Comparison of ENCODE assay signal across 13 cellular contexts in the genomic region with DNA sequence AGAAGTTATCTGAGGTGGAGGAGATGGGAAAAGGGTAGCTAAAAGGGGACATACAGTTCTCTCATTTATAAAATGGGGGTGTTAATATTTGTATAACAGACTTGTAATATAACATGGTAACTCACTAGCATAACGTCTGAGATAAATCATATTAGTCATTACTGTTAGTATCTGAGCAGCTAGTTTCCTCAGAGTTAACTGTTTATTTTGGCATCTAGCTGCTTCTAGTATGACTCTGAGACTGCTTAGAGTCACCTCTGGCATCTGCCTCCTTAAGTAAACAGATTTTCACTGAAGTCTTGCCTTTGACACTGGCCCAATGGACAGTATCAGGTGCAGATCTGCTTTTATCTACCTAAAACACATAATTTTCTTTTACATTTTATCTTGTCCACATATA. TPM values are rescaled to one million over a fixed set of nuclear protein-coding genes. Genes with fewer than 3 reads are reported as not detected.
DNase-seq lines count a peak whose midpoint lies in the region; ATAC-seq, FAIRE-seq and TF ChIP-seq lines count a peak whose summit lies in the region.
"Had no signal": no experiment of that assay in that cellular context is flagged by ENCODE, and none has a peak within 500 bp of the region (broad histone marks: within the 10 kb centered on the region; RNA-seq: fewer than 3 reads in every experiment).

No MANE protein-coding gene starts in this region.

- H3K9me3 ChIP-seq in Panc1 (ENCODE audit: control insufficient read depth, insufficient read depth, low read depth, low read length) (no peaks in the 10 kb centered on the region), pancreas (no peaks in the 10 kb centered on the region), HAP-1 (no peaks in the 10 kb centered on the region)

- BruUV-seq in Panc1 (replicated peaks; lab: Mats Ljungman, UMichigan), result no TSS peak

- no peaks in the 10 kb centered on the region for H3K36me3 ChIP-seq in Panc1 (ENCODE audit: control insufficient read depth, insufficient read depth, low read length)
- peaks cover 0 to under 1% (median 0%) of the 10 kb centered on the region in 3 donors for H3K36me3 ChIP-seq in pancreas
- H3K36me3 ChIP-seq in HAP-1 (replicated peaks), result peaks cover 11% of the 10 kb centered on the region

- WGBS in pancreas, 2 donors, result 12 to 19% methylated on average over 1 of the region's 1 CpG

- DNase-seq in ELR (ENCODE audit: low read depth) (peak; percentile 76), Panc1 (ENCODE audit: low read depth, low spot score) (peak; percentile 67), epithelial cell of proximal tubule (ENCODE audit: low read depth) (peak; percentile 18), pancreas (no peak), HAP-1 (ENCODE audit: low spot score in 2 of 2) (no peak), SKM-1 (lab: John Stamatoyannopoulos, UW; ENCODE audit: unreplicated experiment) (no peak), caudate nucleus (lab: John Stamatoyannopoulos, UW) (no peak)
- DNase-seq: activated naive CD4-positive, alpha-beta T cell treated with anti-CD3 and anti-CD28 coated beads, Interleukin-2, amount 50 U/mL, for 16 hours; H9; Karpas-422 had no signal

- H3K4me1 ChIP-seq in Panc1 (ENCODE audit: control insufficient read depth, insufficient read depth, low read length) (no peaks in the 10 kb centered on the region; the same call in 1 of the 2 replicates), pancreas (no peaks in the 10 kb centered on the region), HAP-1 (no peaks in the 10 kb centered on the region)

- FAIRE-seq in pancreas (lab: Jason Lieb, UNC), result no peak
- FAIRE-seq: GM12878, GM19239 had no signal

- intact Hi-C loops in Panc1 (cut with micrococcal nuclease; ENCODE audit: unreplicated experiment) (no loop called here), pancreas (cut with DNase I) (no loop called here)

- ATAC-seq in Panc1 (peak; percentile 94), pancreas (peak in 3 of 4 donors; percentile 25 to 59 (median 56)), HG03432 (IDR thresholded peaks at IDR 0.05; ENCODE audit: unreplicated experiment) (no peak)
- ATAC-seq: GM12878 had no signal

- CTCF ChIA-PET in Panc1 (lab: Charles Lee), result no interaction called here

- H3K27me3 ChIP-seq in Panc1 (ENCODE audit: control insufficient read depth, insufficient read depth, low read length), result no peaks in the 10 kb centered on the region
- H3K27me3 ChIP-seq in pancreas, result no peaks in the 10 kb centered on the region
- H3K27me3 ChIP-seq in HAP-1 (ENCODE audit: low read depth), result no peaks in the 10 kb centered on the region

- in situ Hi-C loops in Panc1 (cut with HindIII; ENCODE audit: low pct_unique_long_range_greater_than_20kb, low sequenced_read_pairs) (no loop called here), HAP-1 (cut with MboI; ENCODE audit: low sequenced_read_pairs) (no loop called here)

- TF ChIP-seq CTCF in Panc1 (IDR thresholded peaks at IDR 0.05) (no peak), epithelial cell of proximal tubule (conservative IDR thresholded peaks at IDR 0.05; ENCODE audit: low read depth, low read length) (no peak), pancreas (IDR thresholded peaks at IDR 0.05) (no peak)

- H3K4me3 ChIP-seq in Panc1 (ENCODE audit: low read depth in 2 of 2, low read length in 2 of 2), result no peak overlapping the region
- H3K4me3 ChIP-seq in epithelial cell of proximal tubule (ENCODE audit: low read depth, low read length), result no peak overlapping the region
- H3K4me3 ChIP-seq in pancreas, result no peak overlapping the region
- no peak overlapping the region for H3K4me3 ChIP-seq in HAP-1
- H3K4me3 ChIP-seq: GM12878 had no signal

- POLR2A ChIA-PET in Panc1 (lab: Charles Lee), result no interaction called here

- H3K27ac ChIP-seq in Panc1 (ENCODE audit: low read length) (no peak overlapping the region), pancreas (no peak overlapping the region), caudate nucleus (ENCODE audit: low read depth, low read length) (no peak overlapping the region)

RNA-seq across cellular contexts. Expression of gene SLC30A9, which starts 58.1 kb away (rescaled TPM):
- 32.4 TPM for total RNA-seq in Panc1 (2021; ENCODE audit: unreplicated experiment)
- 15.6 TPM for polyA plus RNA-seq in Panc1 (2012; ENCODE audit: insufficient read length)
- total RNA-seq in epithelial cell of proximal tubule, result 53.6 and 57.6 TPM in 2 replicates
- 10 to 100 TPM; 18.6 to 31.2 (median 26.9) TPM for total RNA-seq in pancreas
- 10 to 100 TPM in 1 of 2 donors, 1 to 10 TPM in 1; 6.2 to 15.1 TPM for polyA plus RNA-seq in pancreas

Comparison
In these comparisons a context has a peak if more than half of its experiments do, and no peak if none do; other contexts are left out.
1. DNase-seq: peak in ELR (single experiment), Panc1 (single experiment) and epithelial cell of proximal tubule (single experiment); none in pancreas (0 of 6), HAP-1 (0 of 2), SKM-1 (single experiment) and caudate nucleus (0 of 61).